1 cellular context compared by ENCODE assay signal in genomic region chr13:40787062-40787461, GRCh38.
TF ChIP-seq lines count a peak whose summit lies in the region.

No MANE protein-coding gene starts in this region.

TF ChIP-seq in HepG2, 621 proteins besides CTCF, POLR2A, EP300 and RAD21:
- TF ChIP-seq ZNF7 (CRISPR knock-in tag; IDR thresholded peaks at IDR 0.05): 0 out of 2 replicates have a peak, but pooled peaks have one; percentile 23
- peak; percentile 60 for TF ChIP-seq ATF7 (IDR thresholded peaks at IDR 0.05)
- no peak for TF ChIP-seq ATF7 (CRISPR knock-in tag; IDR thresholded peaks at IDR 0.05)
- TF ChIP-seq ZNF670 (CRISPR knock-in tag; IDR thresholded peaks at IDR 0.05; ENCODE audit: borderline replicate concordance): 0 out of 2 replicates have a peak, but pooled peaks have one; percentile 3
- no peak for TF ChIP-seq ZNF432 (CRISPR knock-in tag; IDR thresholded peaks at IDR 0.05; ENCODE audit: borderline replicate concordance)
- TF ChIP-seq ZNF605 (CRISPR knock-in tag; IDR thresholded peaks at IDR 0.05): 0 out of 2 replicates have a peak, but pooled peaks have one; percentile 32
- TF ChIP-seq TOPORS (CRISPR knock-in tag; IDR thresholded peaks at IDR 0.05): no peak
- peak; percentile 23; the same call in 1 of the 2 replicates for TF ChIP-seq ZFY (CRISPR knock-in tag; IDR thresholded peaks at IDR 0.05)
- TF ChIP-seq ZFX (CRISPR knock-in tag; IDR thresholded peaks at IDR 0.05; ENCODE audit: low read depth): 0 out of 2 replicates have a peak, but pooled peaks have one; percentile 19
TF ChIP-seq in HepG2: peak in this region for 6.
